ENCODE assay signal across 14 cellular contexts in genomic region chr6:5785235-5785634, GRCh38.
A peak's percentile ranks its signal among the peaks of the same experiment; 100 is the strongest.
DNase-seq lines count a peak whose midpoint lies in the region; ATAC-seq and TF ChIP-seq lines count a peak whose summit lies in the region.
"Had no signal": no experiment of that assay in that cellular context is flagged by ENCODE, and none has a peak within 500 bp of the region (broad histone marks: within the 10 kb centered on the region; RNA-seq: fewer than 3 reads in every experiment).

No MANE protein-coding gene starts in this region.

- TF ChIP-seq EP300 in stomach (IDR thresholded peaks at IDR 0.05), result no peak

- H3K9me3 Mint-ChIP-seq in stimulated activated naive B cell treated with anti-CD40 and anti-IgM and Interleukin-4, amounts not matched to agents 10 μg/mL and 1 μg/mL and 100 μg/mL, for 72 hours, result no peaks in the 10 kb centered on the region

- H2BK12ac ChIP-seq in mesenchymal stem cell (ENCODE audit: low read length in 2 of 2), result no peak overlapping the region

- H3K36me3 ChIP-seq in mesenchymal stem cell (ENCODE audit: control insufficient read depth in 1 of 2, insufficient read depth in 2 of 2, low read depth in 1 of 2, low read length in 2 of 2) (no peaks in the 10 kb centered on the region), stomach (no peaks in the 10 kb centered on the region)

- no peaks in the 10 kb centered on the region for H3K27me3 Mint-ChIP-seq in stimulated activated naive B cell treated with anti-CD40 and anti-IgM and Interleukin-4, amounts not matched to agents 10 μg/mL and 1 μg/mL and 100 μg/mL, for 72 hours

- H3K18ac ChIP-seq in mesenchymal stem cell (ENCODE audit: low read depth in 1 of 2, low read length in 2 of 2), result no peak overlapping the region

- DNase-seq in D341Med (ENCODE audit: low spot score), result peak; percentile 6
- DNase-seq in SK-N-DZ (ENCODE audit: low spot score), result peak; percentile 11
- no peak for DNase-seq in mesenchymal stem cell
- no peak for DNase-seq in stimulated activated naive B cell treated with anti-CD40 and anti-IgM and Interleukin-4, amounts not matched to agents 10 μg/mL and 1 μg/mL and 100 μg/mL, for 72 hours
- DNase-seq in activated T-cell treated with anti-CD3 and anti-CD28 coated beads, Interleukin-2, amount 50 U/mL, for 48 hours, result no peak
- no peak for DNase-seq in amygdala (lab: John Stamatoyannopoulos, UW)
- no peak for DNase-seq in stomach
- DNase-seq: Calu3; CD4-positive, CD25-positive, alpha-beta regulatory T cell; DMS79; GM23248; H7 had no signal

- peaks cover 20 to 32% of the 10 kb centered on the region in 2 donors for H3K4me1 Mint-ChIP-seq in stimulated activated naive B cell treated with anti-CD40 and anti-IgM and Interleukin-4, amounts not matched to agents 10 μg/mL and 1 μg/mL and 100 μg/mL, for 72 hours

- H3K36me3 Mint-ChIP-seq in stimulated activated naive B cell treated with anti-CD40 and anti-IgM and Interleukin-4, amounts not matched to agents 10 μg/mL and 1 μg/mL and 100 μg/mL, for 72 hours, result no peaks in the 10 kb centered on the region

- no peak overlapping the region for H3K4me2 ChIP-seq in mesenchymal stem cell (ENCODE audit: low read length, poor library complexity, severe bottlenecking)
- H3K4me2 ChIP-seq: A549 had no signal

- H3K27ac Mint-ChIP-seq in stimulated activated naive B cell treated with anti-CD40 and anti-IgM and Interleukin-4, amounts not matched to agents 10 μg/mL and 1 μg/mL and 100 μg/mL, for 72 hours, result peak overlapping the region; percentile 6
- H3K27ac Mint-ChIP-seq: CD4-positive, CD25-positive, alpha-beta regulatory T cell had no signal

- H3K4me3 Mint-ChIP-seq in stimulated activated naive B cell treated with anti-CD40 and anti-IgM and Interleukin-4, amounts not matched to agents 10 μg/mL and 1 μg/mL and 100 μg/mL, for 72 hours, result no peak overlapping the region
- H3K4me3 Mint-ChIP-seq: CD4-positive, CD25-positive, alpha-beta regulatory T cell had no signal

- H3K27ac ChIP-seq in mesenchymal stem cell (ENCODE audit: low read length, poor library complexity, severe bottlenecking) (no peak overlapping the region), stomach (no peak overlapping the region)
- H3K27ac ChIP-seq: A549, GM23248 had no signal

- H3K4me3 ChIP-seq in mesenchymal stem cell (ENCODE audit: insufficient read depth in 1 of 2, low read depth in 1 of 2, low read length in 2 of 2) (no peak overlapping the region), stomach (no peak overlapping the region)
- H3K4me3 ChIP-seq: A549, GM12878, GM23248 had no signal

- peaks cover 0 to 8% of the 10 kb centered on the region in 2 experiments for H3K27me3 ChIP-seq in mesenchymal stem cell (ENCODE audit: control insufficient read depth in 1 of 2, insufficient read depth in 1 of 2, low read length in 2 of 2)
- H3K27me3 ChIP-seq in stomach, result no peaks in the 10 kb centered on the region

- TF ChIP-seq POLR2A in stomach (IDR thresholded peaks at IDR 0.05), result no peak

- no peaks in the 10 kb centered on the region for H3K79me1 ChIP-seq in mesenchymal stem cell (replicated peaks; ENCODE audit: low read length, poor library complexity, severe bottlenecking)

- no peak overlapping the region for H2BK120ac ChIP-seq in mesenchymal stem cell (ENCODE audit: low read depth, low read length)

- no peak overlapping the region for H2BK15ac ChIP-seq in mesenchymal stem cell (ENCODE audit: low read depth, poor library complexity, severe bottlenecking)

- H3K4ac ChIP-seq in mesenchymal stem cell (ENCODE audit: low read depth in 1 of 2, low read length in 2 of 2), result no peak overlapping the region

- H3K23ac ChIP-seq in mesenchymal stem cell (ENCODE audit: low read length in 2 of 2), result no peak overlapping the region

- H3K14ac ChIP-seq in mesenchymal stem cell (ENCODE audit: low read length in 2 of 2), result no peak overlapping the region

- ATAC-seq in stimulated activated naive B cell treated with anti-CD40 and anti-IgM and Interleukin-4, amounts not matched to agents 10 μg/mL and 1 μg/mL and 100 μg/mL, for 72 hours (replicated peaks), result peak; percentile 75 to 78
- ATAC-seq: A549, GM12878 had no signal

- H2AFZ ChIP-seq in mesenchymal stem cell (ENCODE audit: low read depth, low read length), result no peak overlapping the region
- H2AFZ ChIP-seq: GM23248 had no signal

- no peaks in the 10 kb centered on the region for H3K9me3 ChIP-seq in mesenchymal stem cell (ENCODE audit: control insufficient read depth, low read length)
- no peaks in the 10 kb centered on the region for H3K9me3 ChIP-seq in stomach
- H3K9me3 ChIP-seq: A549 had no signal

- H3K9ac ChIP-seq in mesenchymal stem cell (ENCODE audit: low read length), result no peak overlapping the region
- H3K9ac ChIP-seq: GM23248 had no signal

- 82% methylated on average over 8 of the region's 8 CpGs for WGBS in mesenchymal stem cell
- 75 to 87% (median 84%) methylated on average over 8 of the region's 8 CpGs for WGBS in stomach, 5 donors

- H3K4me1 ChIP-seq in mesenchymal stem cell (ENCODE audit: control insufficient read depth, insufficient read depth, low read depth, low read length) (peaks cover 28% of the 10 kb centered on the region), stomach (peaks cover 0 to 10% (median 4%) of the 10 kb centered on the region in 4 donors)
- H3K4me1 ChIP-seq: A549 had no signal

- no peak overlapping the region for H4K91ac ChIP-seq in mesenchymal stem cell (ENCODE audit: low read length)

- H4K8ac ChIP-seq in mesenchymal stem cell (ENCODE audit: low read length), result no peak overlapping the region

- no peak for TF ChIP-seq CTCF in stomach (IDR thresholded peaks at IDR 0.05)

- peak overlapping the region; percentile 24 for H2AK5ac ChIP-seq in mesenchymal stem cell (ENCODE audit: low read length, severe bottlenecking)

- intact Hi-C loops in stomach (cut with DNase I; ENCODE audit: low total_unique reads), result no loop called here

- H2BK5ac ChIP-seq in mesenchymal stem cell (ENCODE audit: low read depth, low read length, poor library complexity, severe bottlenecking), result no peak overlapping the region

Comparison
In these comparisons a context has a peak if more than half of its experiments do, and no peak if none do; other contexts are left out.
1. DNase-seq: peak in D341Med (single experiment) and SK-N-DZ (single experiment); none in mesenchymal stem cell (single experiment), stimulated activated naive B cell treated with anti-CD40 and anti-IgM and Interleukin-4, amounts not matched to agents 10 μg/mL and 1 μg/mL and 100 μg/mL, for 72 hours (single experiment), activated T-cell treated with anti-CD3 and anti-CD28 coated beads, Interleukin-2, amount 50 U/mL, for 48 hours (0 of 2), amygdala (0 of 56) and stomach (single experiment).